15 cellular contexts compared by ENCODE assay signal in genomic region chr1:47644216-47644581, GRCh38.
DNase-seq lines count a peak whose midpoint lies in the region; ATAC-seq and TF ChIP-seq lines count a peak whose summit lies in the region.
"Had no signal": no experiment of that assay in that cellular context is flagged by ENCODE, and none has a peak within 500 bp of the region (broad histone marks: within the 10 kb centered on the region; RNA-seq: fewer than 3 reads in every experiment).

No MANE protein-coding gene starts in this region.

- peak; percentile 41; the same call in 2 of the 3 replicates for ATAC-seq in GM23338
- no peak for ATAC-seq in HG03521 (IDR thresholded peaks at IDR 0.05; ENCODE audit: unreplicated experiment)
- ATAC-seq: PC-3 had no signal

- H3K27ac Mint-ChIP-seq in GM23338: no peak overlapping the region
- H3K27ac Mint-ChIP-seq: activated naive CD8-positive, alpha-beta T cell; immature natural killer cell had no signal

- H3K9me3 Mint-ChIP-seq in GM23338: no peaks in the 10 kb centered on the region

- no peaks in the 10 kb centered on the region for H3K36me3 ChIP-seq in GM23338 (ENCODE audit: insufficient read depth)
- no peaks in the 10 kb centered on the region for H3K36me3 ChIP-seq in smooth muscle cell (ENCODE audit: low read depth)

- H3K27ac ChIP-seq in GM23338 (ENCODE audit: low read depth) (no peak overlapping the region), smooth muscle cell (ENCODE audit: low read depth) (no peak overlapping the region)
- H3K27ac ChIP-seq: C4-2B had no signal

- no peaks in the 10 kb centered on the region for H3K9me3 ChIP-seq in smooth muscle cell (replicated peaks; ENCODE audit: low read depth)

- WGBS in smooth muscle cell (ENCODE audit: low lambda C conversion rate): 27% methylated on average over 5 of the region's 5 CpGs

- no peaks in the 10 kb centered on the region for H4K20me1 ChIP-seq in GM23338 (replicated peaks; ENCODE audit: insufficient read depth)
- no peaks in the 10 kb centered on the region for H4K20me1 ChIP-seq in smooth muscle cell (ENCODE audit: low read depth)

- H3K4me3 ChIP-seq in GM23338 (no peak overlapping the region), astrocyte of the spinal cord (ENCODE audit: low read depth, low read length) (no peak overlapping the region), smooth muscle cell (no peak overlapping the region)

- H3K4me1 Mint-ChIP-seq in GM23338: no peaks in the 10 kb centered on the region; the same call in 2 of the 3 replicates
- H3K4me1 Mint-ChIP-seq: immature natural killer cell had no signal

- no peak overlapping the region for H3K4me2 ChIP-seq in GM23338
- H3K4me2 ChIP-seq in smooth muscle cell: peak overlapping the region; percentile 2

- H2AFZ ChIP-seq in GM23338 (no peak overlapping the region), smooth muscle cell (ENCODE audit: low read depth) (peak overlapping the region; percentile 37)

- no peak overlapping the region for H3K4me3 Mint-ChIP-seq in GM23338
- H3K4me3 Mint-ChIP-seq: activated naive CD8-positive, alpha-beta T cell; immature natural killer cell had no signal

- no peaks in the 10 kb centered on the region for H3K27me3 ChIP-seq in GM23338 (ENCODE audit: insufficient read depth)
- peaks cover 60% of the 10 kb centered on the region for H3K27me3 ChIP-seq in smooth muscle cell (ENCODE audit: low read depth)

- no peaks in the 10 kb centered on the region for H3K4me1 ChIP-seq in GM23338 (ENCODE audit: insufficient read depth)
- peaks cover 6% of the 10 kb centered on the region for H3K4me1 ChIP-seq in smooth muscle cell (ENCODE audit: low read depth)

- H3F3A ChIP-seq in GM23338 (replicated peaks; ENCODE audit: low read depth) (no peaks in the 10 kb centered on the region), smooth muscle cell (ENCODE audit: low read depth) (no peaks in the 10 kb centered on the region)

- in situ Hi-C loops in astrocyte of the spinal cord (cut with HindIII; ENCODE audit: low sequenced_read_pairs): no loop called here

- TF ChIP-seq CTCF in GM23338 (conservative IDR thresholded peaks at IDR 0.05; ENCODE audit: low read depth in 2 of 2) (no peak), astrocyte of the spinal cord (IDR thresholded peaks at IDR 0.05; ENCODE audit: low read depth, low read length) (no peak), smooth muscle cell (IDR thresholded peaks at IDR 0.05; ENCODE audit: borderline replicate concordance, insufficient read depth, poor library complexity, severe bottlenecking) (no peak)

- H3K36me3 Mint-ChIP-seq in GM23338 (ENCODE audit: low read depth): no peaks in the 10 kb centered on the region
- H3K36me3 Mint-ChIP-seq: activated naive CD8-positive, alpha-beta T cell; immature natural killer cell had no signal

- H3K27me3 Mint-ChIP-seq in GM23338 (ENCODE audit: insufficient read depth, low read depth, poor library complexity): peaks cover 5% of the 10 kb centered on the region

- no peaks in the 10 kb centered on the region for H3K79me2 ChIP-seq in GM23338 (replicated peaks; ENCODE audit: insufficient read depth)
- no peaks in the 10 kb centered on the region for H3K79me2 ChIP-seq in smooth muscle cell (ENCODE audit: low read depth)

- H3K9ac ChIP-seq in smooth muscle cell (ENCODE audit: low read depth): no peak overlapping the region

- no peaks in the 10 kb centered on the region for H3K9me2 ChIP-seq in GM23338 (ENCODE audit: insufficient read depth)

- DNase-seq in GM23338 (ENCODE audit: low spot score) (peak; percentile 37), astrocyte of the spinal cord (ENCODE audit: low read depth, low spot score) (peak; percentile 20), iPS-NIHi11 (ENCODE audit: low spot score) (peak; percentile 52), smooth muscle cell (lab: John Stamatoyannopoulos, UW; ENCODE audit: unreplicated experiment) (no peak), HuH-7.5 (ENCODE audit: low spot score) (no peak), NCI-H1105 treated with DMSO at 0.1 percent for 48 hours (lab: John Stamatoyannopoulos, UW) (no peak)
- DNase-seq: activated CD4-positive, alpha-beta T cell treated with anti-CD3 and anti-CD28 coated beads, Interleukin-2, amount 50 U/mL, for 4 hours; DMS79; immature natural killer cell; KBM-7; NCI-H748 treated with DMSO at 0.1 percent for 48 hours; PC-3 had no signal

TF ChIP-seq in GM23338, 12 proteins besides CTCF, POLR2A, EP300 and RAD21:
- TF ChIP-seq POLR2AphosphoS5 (IDR thresholded peaks at IDR 0.05; ENCODE audit: low read depth) (no peak), NANOG (IDR thresholded peaks at IDR 0.05; ENCODE audit: borderline replicate concordance) (no peak), EZH2 (IDR thresholded peaks at IDR 0.05; ENCODE audit: low read depth, unreplicated experiment) (no peak), REST (IDR thresholded peaks at IDR 0.05; ENCODE audit: unreplicated experiment) (no peak)

Comparison
In these comparisons a context has a peak if more than half of its experiments do, and no peak if none do; other contexts are left out.
1. DNase-seq: peak in GM23338 (single experiment), astrocyte of the spinal cord (single experiment) and iPS-NIHi11 (single experiment); none in smooth muscle cell (single experiment), HuH-7.5 (single experiment) and NCI-H1105 treated with DMSO at 0.1 percent for 48 hours (single experiment).